Comparison of ENCODE assay signal across 20 cellular contexts in the genomic region with DNA sequence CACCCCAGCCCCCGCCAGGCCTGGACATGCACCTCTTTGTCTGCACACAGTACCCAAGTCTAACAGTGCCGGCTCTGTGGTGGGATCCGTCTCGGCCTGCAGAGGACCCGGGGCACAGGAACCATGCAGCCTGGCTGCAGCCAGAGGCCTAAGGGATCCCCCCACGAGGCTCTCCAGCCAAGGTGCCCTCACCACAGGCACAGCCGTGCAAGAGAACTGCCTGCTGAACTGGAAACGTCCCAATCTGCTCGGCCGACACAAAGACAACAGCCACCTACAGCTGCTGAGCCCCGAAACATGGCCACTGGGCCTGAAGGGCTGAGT.
DNase-seq lines count a peak whose midpoint lies in the region; ATAC-seq, FAIRE-seq and TF ChIP-seq lines count a peak whose summit lies in the region.
"Had no signal": no experiment of that assay in that cellular context is flagged by ENCODE, and none has a peak within 500 bp of the region (broad histone marks: within the 10 kb centered on the region; RNA-seq: fewer than 3 reads in every experiment).

No MANE protein-coding gene starts in this region.

- H3K36me3 ChIP-seq in BE2C (no peaks in the 10 kb centered on the region), kidney (ENCODE audit: control insufficient read depth in 1 of 2, insufficient read depth in 2 of 2, low read length in 2 of 2) (no peaks in the 10 kb centered on the region), smooth muscle cell (ENCODE audit: low read depth) (no peaks in the 10 kb centered on the region)
- H3K36me3 ChIP-seq: brain microvascular endothelial cell, thoracic aorta had no signal

- H3K27ac ChIP-seq in dorsolateral prefrontal cortex (peak overlapping the region; percentile 41 to 100 (median 88)), kidney (ENCODE audit: low read depth in 2 of 2, low read length in 2 of 2) (no peak overlapping the region), smooth muscle cell (ENCODE audit: low read depth) (peak overlapping the region; percentile 95)
- H3K27ac ChIP-seq: brain microvascular endothelial cell, psoas muscle, thoracic aorta had no signal

- H3K9me3 ChIP-seq in BE2C = no peaks in the 10 kb centered on the region
- no peaks in the 10 kb centered on the region for H3K9me3 ChIP-seq in kidney (ENCODE audit: control insufficient read depth in 1 of 2, low read length in 2 of 2)
- no peaks in the 10 kb centered on the region for H3K9me3 ChIP-seq in smooth muscle cell (replicated peaks; ENCODE audit: low read depth)
- H3K9me3 ChIP-seq: psoas muscle, thoracic aorta had no signal

- H3K4me2 ChIP-seq in smooth muscle cell = no peak overlapping the region

- WGBS in smooth muscle cell (ENCODE audit: low lambda C conversion rate) = 91% methylated on average over 11 of the region's 11 CpGs

- H3K4me3 ChIP-seq in BE2C (ENCODE audit: low read depth, low read length) (peak overlapping the region; percentile 24), dorsolateral prefrontal cortex (peak overlapping the region in 19 of 59 donors; percentile 3 to 47 (median 20)), kidney (ENCODE audit: low read length in 2 of 2) (no peak overlapping the region), smooth muscle cell (no peak overlapping the region)
- H3K4me3 ChIP-seq: psoas muscle, thoracic aorta had no signal

- FAIRE-seq in kidney (lab: Jason Lieb, UNC) = no peak
- FAIRE-seq: A204.1 had no signal

- H2AFZ ChIP-seq in smooth muscle cell (ENCODE audit: low read depth) = no peak overlapping the region

- peaks cover 19% of the 10 kb centered on the region for H3K4me1 ChIP-seq in BE2C
- H3K4me1 ChIP-seq in kidney (ENCODE audit: control insufficient read depth in 1 of 2, insufficient read depth in 1 of 2, low read depth in 1 of 2, low read length in 2 of 2) = peaks cover 17 to 20% of the 10 kb centered on the region in 2 donors
- H3K4me1 ChIP-seq in smooth muscle cell (ENCODE audit: low read depth) = peaks cover 31% of the 10 kb centered on the region

- ATAC-seq in HG02642 (IDR thresholded peaks at IDR 0.05; ENCODE audit: poor library complexity, unreplicated experiment) = no peak

- H3F3A ChIP-seq in smooth muscle cell (ENCODE audit: low read depth) = peaks cover 9% of the 10 kb centered on the region

- intact Hi-C loops in dorsolateral prefrontal cortex (cut with DNase I) = loop anchor here (2.0 to 5.0 kb wide), 2 partner anchors 102 to 104 kb away; no protein-coding TSS in a partner anchor
- intact Hi-C loops in kidney (cut with DNase I) = no loop called here

- TF ChIP-seq CTCF in BE2C (IDR thresholded peaks at IDR 0.05; ENCODE audit: low read depth, low read length) (no peak), dorsolateral prefrontal cortex (IDR thresholded peaks at IDR 0.05 in 54 of 56, conservative IDR thresholded peaks at IDR 0.05 in 2 of 56; ENCODE audit: low read depth in 1 of 56, partially characterized antibody in 56 of 56) (no peak), kidney (IDR thresholded peaks at IDR 0.05; ENCODE audit: borderline replicate concordance, extremely low read depth, insufficient read depth) (no peak), smooth muscle cell (IDR thresholded peaks at IDR 0.05; ENCODE audit: borderline replicate concordance, insufficient read depth, poor library complexity, severe bottlenecking) (no peak)

- DNase-seq in BE2C = no peak
- peak in 4 of 10 donors; percentile 48 to 72 (median 62) for DNase-seq in dorsolateral prefrontal cortex
- DNase-seq in kidney = peak; percentile 68
- DNase-seq in smooth muscle cell (lab: John Stamatoyannopoulos, UW; ENCODE audit: unreplicated experiment) = no peak
- no peak for DNase-seq in HuH-7.5 (ENCODE audit: low spot score)
- DNase-seq in NCI-H526 treated with DMSO at 0.1 percent for 48 hours (lab: John Stamatoyannopoulos, UW) = no peak
- no peak for DNase-seq in activated CD4-positive, alpha-beta T cell treated with anti-CD3 and anti-CD28 coated beads for 48 hours
- DNase-seq: activated CD4-positive, alpha-beta T cell treated with anti-CD3 and anti-CD28 coated beads for 4 hours; activated CD8-positive, alpha-beta memory T cell treated with anti-CD3 and anti-CD28 coated beads, Interleukin-2, amount 50 U/mL, for 48 hours; activated naive CD4-positive, alpha-beta T cell treated with anti-CD3 and anti-CD28 coated beads, Interleukin-2, amount 10 ng/mL, durations not matched to agents 7 days and 5 days; brain microvascular endothelial cell; left colon; NCI-H2029; NCI-H510A treated with DMSO at 0.1 percent for 48 hours; SIG-M5; T-helper 9 cell had no signal

- H3K27me3 ChIP-seq in BE2C (no peaks in the 10 kb centered on the region), dorsolateral prefrontal cortex (no peaks in the 10 kb centered on the region), smooth muscle cell (ENCODE audit: low read depth) (no peaks in the 10 kb centered on the region)
- H3K27me3 ChIP-seq: brain microvascular endothelial cell had no signal

- H3K9ac ChIP-seq in kidney (ENCODE audit: low read length in 2 of 2) (no peak overlapping the region), smooth muscle cell (ENCODE audit: low read depth) (no peak overlapping the region)

- peaks cover 56% of the 10 kb centered on the region for H4K20me1 ChIP-seq in smooth muscle cell (ENCODE audit: low read depth)

- peaks cover 74% of the 10 kb centered on the region for H3K79me2 ChIP-seq in smooth muscle cell (ENCODE audit: low read depth)

Comparison
In these comparisons a context has a peak if more than half of its experiments do, and no peak if none do; other contexts are left out.
1. H3K27ac ChIP-seq: peak in dorsolateral prefrontal cortex (59 of 59) and smooth muscle cell (single experiment); none in kidney (0 of 2).